In the genomic region with DNA sequence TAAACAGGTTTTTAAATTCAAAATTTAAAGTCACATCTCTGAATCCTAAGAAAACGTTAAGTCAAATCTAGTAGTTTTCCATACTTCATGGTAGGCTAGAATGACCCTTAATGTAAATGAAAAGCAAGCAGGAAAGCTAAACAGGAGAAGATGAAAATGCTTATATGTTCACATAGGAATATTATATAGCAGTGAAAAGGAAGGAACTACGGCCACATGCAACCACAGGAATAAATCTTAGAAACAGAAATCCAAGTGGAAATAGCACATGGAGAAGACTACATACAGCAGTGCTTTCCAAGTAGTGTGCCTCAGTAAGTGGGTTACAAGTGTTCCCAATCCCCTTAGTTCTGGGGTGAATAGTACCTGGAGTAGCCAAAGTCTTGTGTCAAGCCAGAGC, we compare ENCODE assay signal across 37 cellular contexts.
"Had no signal": no experiment of that assay in that cellular context is flagged by ENCODE, and none has a peak within 500 bp of the region (broad histone marks: within the 10 kb centered on the region; RNA-seq: fewer than 3 reads in every experiment).

No MANE protein-coding gene starts in this region.

- H3K4me3 Mint-ChIP-seq: activated CD4-positive, alpha-beta memory T cell treated with anti-CD3 and anti-CD28 coated beads, Interleukin-2, amount 10 ng/mL, durations not matched to agents 7 days and 5 days; activated CD4-positive, alpha-beta T cell treated with anti-CD3 and anti-CD28 coated beads for 36 hours; activated CD4-positive, alpha-beta T cell treated with anti-CD3 and anti-CD28 coated beads, Interleukin-2, amount 10 ng/mL, durations not matched to agents 7 days and 5 days; activated naive CD4-positive, alpha-beta T cell treated with anti-CD3 and anti-CD28 coated beads for 36 hours; activated naive CD8-positive, alpha-beta T cell treated with anti-CD3 and anti-CD28 coated beads for 36 hours; activated T-cell treated with anti-CD3 and anti-CD28 coated beads, Interleukin-2, amount 50 U/mL, for 4 hours; activated T-cell treated with anti-CD3 and anti-CD28 coated beads, Interleukin-2, amount 50 U/mL, for 72 hours; activated T-helper 1 cell treated with anti-CD3 and anti-CD28 coated beads, Interleukin-12 subunit alpha, Interleukin-12 subunit beta, Interleukin-2, Interleukin-4 antibody, amounts not matched to agents 30 ng/mL and 10 ng/mL and 1 ng/mL, durations not matched to agents 14 hours and 24 hours and 36 hours; activated T-helper 17 cell treated with anti-CD3 and anti-CD28 coated beads, Interleukin-2, amount 50 U/mL, for 72 hours; T-helper 2 cell treated with Interferon-gamma antibody and Interleukin-4, amounts not matched to agents 5 μg/mL and 100 μg/mL, for 36 hours; WTC11 had no signal

- ATAC-seq: activated CD4-positive, alpha-beta T cell treated with anti-CD3 and anti-CD28 coated beads for 36 hours; activated CD4-positive, CD25-positive, alpha-beta regulatory T cell treated with anti-CD3 and anti-CD28 coated beads, Interleukin-2, amount 50 U/mL, for 24 hours; activated naive CD4-positive, alpha-beta T cell treated with anti-CD3 and anti-CD28 coated beads, Interleukin-2, amount 50 U/mL, for 72 hours; activated T-cell treated with anti-CD3 and anti-CD28 coated beads, Interleukin-2, amount 50 U/mL, for 4 hours; activated T-cell treated with anti-CD3 and anti-CD28 coated beads, Interleukin-2, amount 50 U/mL, for 72 hours; activated T-helper 17 cell treated with anti-CD3 and anti-CD28 coated beads, Interleukin-2, amount 50 U/mL, for 72 hours; body of pancreas; WTC11 had no signal

- H3K4me1 Mint-ChIP-seq: activated CD4-positive, alpha-beta memory T cell treated with anti-CD3 and anti-CD28 coated beads, Interleukin-2, amount 10 ng/mL, durations not matched to agents 7 days and 5 days; activated CD4-positive, alpha-beta T cell treated with anti-CD3 and anti-CD28 coated beads for 36 hours; activated CD4-positive, alpha-beta T cell treated with anti-CD3 and anti-CD28 coated beads, Interleukin-2, amount 10 ng/mL, durations not matched to agents 7 days and 5 days; activated naive CD8-positive, alpha-beta T cell treated with anti-CD3 and anti-CD28 coated beads for 36 hours; activated T-helper 17 cell treated with anti-CD3 and anti-CD28 coated beads, Interleukin-2, amount 50 U/mL, for 72 hours had no signal

- H3K9me3 ChIP-seq: adrenal gland, body of pancreas had no signal

- DNase-seq: activated CD4-positive, alpha-beta memory T cell treated with anti-CD3 and anti-CD28 coated beads, Interleukin-2, amount 10 ng/mL, durations not matched to agents 7 days and 5 days; activated CD4-positive, alpha-beta T cell treated with anti-CD3 and anti-CD28 coated beads for 1 hour; activated CD4-positive, alpha-beta T cell treated with anti-CD3 and anti-CD28 coated beads for 36 hours; activated CD4-positive, alpha-beta T cell treated with anti-CD3 and anti-CD28 coated beads for 48 hours; activated CD4-positive, alpha-beta T cell treated with anti-CD3 and anti-CD28 coated beads, Interleukin-2, amount 10 ng/mL, durations not matched to agents 7 days and 5 days; activated CD4-positive, alpha-beta T cell treated with anti-CD3 and anti-CD28 coated beads, Interleukin-2, amount 50 U/mL, for 48 hours; activated CD4-positive, CD25-positive, alpha-beta regulatory T cell; activated CD8-positive, alpha-beta memory T cell treated with anti-CD3 and anti-CD28 coated beads, Interleukin-2, amount 50 U/mL, for 4 hours; activated effector memory CD4-positive, alpha-beta T cell treated with anti-CD3 and anti-CD28 coated beads, Interleukin-2, amount 50 U/mL, for 16 hours; activated gamma-delta T cell treated with Interleukin-2 at 50 U/mL for 16 hours; activated naive CD4-positive, alpha-beta T cell; activated naive CD4-positive, alpha-beta T cell treated with anti-CD3 and anti-CD28 coated beads for 36 hours; activated naive CD4-positive, alpha-beta T cell treated with anti-CD3 and anti-CD28 coated beads, Interleukin-2, amount 50 U/mL, for 16 hours; activated naive CD8-positive, alpha-beta T cell treated with anti-CD3 and anti-CD28 coated beads for 36 hours; activated T-cell treated with anti-CD3 and anti-CD28 coated beads for 4 hours; activated T-cell treated with anti-CD3 and anti-CD28 coated beads, Interleukin-2, amount 50 U/mL, for 1 hour; activated T-cell treated with anti-CD3 and anti-CD28 coated beads, Interleukin-2, amount 50 U/mL, for 4 hours; activated T-cell treated with anti-CD3 and anti-CD28 coated beads, Interleukin-2, amount 50 U/mL, for 72 hours; adrenal gland; amniotic stem cell; aorta; body of pancreas; brain microvascular endothelial cell; central memory CD4-positive, alpha-beta T cell; T-helper 2 cell; T-helper 9 cell; WERI-Rb-1 had no signal

- FAIRE-seq: astrocyte, colon, TTC549 had no signal

- H3K36me3 ChIP-seq: adrenal gland, brain microvascular endothelial cell, breast epithelium, WERI-Rb-1 had no signal

- H3K27ac ChIP-seq: adrenal gland, body of pancreas, brain microvascular endothelial cell, breast epithelium, WERI-Rb-1 had no signal

- H3K4me3 ChIP-seq: adrenal gland, body of pancreas, breast epithelium had no signal

- H3K27ac Mint-ChIP-seq: activated CD4-positive, alpha-beta memory T cell treated with anti-CD3 and anti-CD28 coated beads, Interleukin-2, amount 10 ng/mL, durations not matched to agents 7 days and 5 days; activated CD4-positive, alpha-beta T cell treated with anti-CD3 and anti-CD28 coated beads for 36 hours; activated CD4-positive, alpha-beta T cell treated with anti-CD3 and anti-CD28 coated beads, Interleukin-2, amount 10 ng/mL, durations not matched to agents 7 days and 5 days; activated naive CD4-positive, alpha-beta T cell treated with anti-CD3 and anti-CD28 coated beads for 36 hours; activated naive CD4-positive, alpha-beta T cell treated with anti-CD3 and anti-CD28 coated beads, Interleukin-2, amount 50 U/mL, for 72 hours; activated naive CD8-positive, alpha-beta T cell treated with anti-CD3 and anti-CD28 coated beads for 36 hours; activated T-cell treated with anti-CD3 and anti-CD28 coated beads, Interleukin-2, amount 50 U/mL, for 72 hours; activated T-helper 1 cell treated with anti-CD3 and anti-CD28 coated beads, Interleukin-12 subunit alpha, Interleukin-12 subunit beta, Interleukin-2, Interleukin-4 antibody, amounts not matched to agents 30 ng/mL and 10 ng/mL and 1 ng/mL, durations not matched to agents 14 hours and 24 hours and 36 hours; activated T-helper 17 cell treated with anti-CD3 and anti-CD28 coated beads, Interleukin-2, amount 50 U/mL, for 72 hours; T-helper 2 cell treated with Interferon-gamma antibody and Interleukin-4, amounts not matched to agents 5 μg/mL and 100 μg/mL, for 36 hours; WTC11 had no signal

- H3K27me3 Mint-ChIP-seq: activated CD4-positive, alpha-beta memory T cell treated with anti-CD3 and anti-CD28 coated beads, Interleukin-2, amount 10 ng/mL, durations not matched to agents 7 days and 5 days; activated CD4-positive, alpha-beta T cell treated with anti-CD3 and anti-CD28 coated beads for 36 hours; activated CD4-positive, alpha-beta T cell treated with anti-CD3 and anti-CD28 coated beads, Interleukin-2, amount 10 ng/mL, durations not matched to agents 7 days and 5 days; activated naive CD8-positive, alpha-beta T cell treated with anti-CD3 and anti-CD28 coated beads for 36 hours; activated T-helper 17 cell treated with anti-CD3 and anti-CD28 coated beads, Interleukin-2, amount 50 U/mL, for 72 hours had no signal

- H3K4me1 ChIP-seq: adrenal gland, body of pancreas, breast epithelium had no signal

- H3K27me3 ChIP-seq: adrenal gland, body of pancreas, brain microvascular endothelial cell, breast epithelium had no signal
